12 cellular contexts compared by ENCODE assay signal in the genomic region with DNA sequence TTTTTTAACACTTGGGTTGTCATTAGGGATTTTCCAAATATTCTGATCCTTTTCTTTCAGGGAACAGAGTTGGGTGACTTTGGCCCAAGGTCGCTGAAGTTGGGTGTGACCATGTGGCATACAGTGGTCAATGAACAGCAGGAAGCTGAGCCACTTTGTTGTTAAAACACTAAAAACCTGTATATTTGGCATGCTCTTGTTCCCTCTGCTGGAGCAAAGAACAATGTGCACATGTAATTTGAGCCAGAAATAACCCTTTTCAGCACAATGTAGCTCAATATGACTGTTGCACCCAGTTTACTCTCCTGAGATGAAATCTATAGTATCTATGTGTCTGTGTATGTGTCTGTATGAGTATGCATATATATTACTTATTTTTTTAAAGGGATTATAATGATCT.
DNase-seq lines count a peak whose midpoint lies in the region; TF ChIP-seq lines count a peak whose summit lies in the region.
"Had no signal": no experiment of that assay in that cellular context is flagged by ENCODE, and none has a peak within 500 bp of the region (broad histone marks: within the 10 kb centered on the region; RNA-seq: fewer than 3 reads in every experiment).

No MANE protein-coding gene starts in this region.

- H3K36me3 Mint-ChIP-seq in MCF 10A (ENCODE audit: insufficient read depth, unreplicated experiment) (no peaks in the 10 kb centered on the region), type B pancreatic cell (no peaks in the 10 kb centered on the region), Caco-2 (ENCODE audit: insufficient read depth, unreplicated experiment) (no peaks in the 10 kb centered on the region)
- H3K36me3 Mint-ChIP-seq: CD4-positive, CD25-positive, alpha-beta regulatory T cell had no signal

- H3K27me3 Mint-ChIP-seq in MCF 10A (ENCODE audit: insufficient read depth, unreplicated experiment) (peaks cover 38% of the 10 kb centered on the region), type B pancreatic cell (peaks cover 35% of the 10 kb centered on the region), Caco-2 (ENCODE audit: insufficient read depth, unreplicated experiment) (no peaks in the 10 kb centered on the region)

- no peaks in the 10 kb centered on the region for H3K9me2 ChIP-seq in PC-9 (ENCODE audit: insufficient read depth)

- no peaks in the 10 kb centered on the region for H3K9me3 Mint-ChIP-seq in MCF 10A (ENCODE audit: unreplicated experiment)
- no peaks in the 10 kb centered on the region for H3K9me3 Mint-ChIP-seq in type B pancreatic cell
- H3K9me3 Mint-ChIP-seq in Caco-2 (ENCODE audit: unreplicated experiment), result no peaks in the 10 kb centered on the region
- H3K9me3 Mint-ChIP-seq: activated CD8-positive, alpha-beta T cell treated with anti-CD3 and anti-CD28 coated beads for 36 hours; stimulated activated naive CD8-positive, alpha-beta T cell treated with anti-CD3 and anti-CD28 coated beads, Interleukin-15, Interleukin-2, amounts not matched to agents 100 ng/mL and 50 ng/mL, for 24 hours had no signal

- POLR2A ChIA-PET in MCF 10A (lab: Yijun Ruan, JAX) (interaction anchor here (0.7 kb wide), 1 partner anchor 300 kb away, joined by 3 read pairs; no protein-coding TSS in a partner anchor), PC-9 (lab: Charles Lee; ENCODE audit: unreplicated experiment) (no interaction called here), Caco-2 (lab: Charles Lee) (no interaction called here)

- H3K79me2 ChIP-seq in PC-9 (ENCODE audit: low read depth), result no peaks in the 10 kb centered on the region

- no peak for TF ChIP-seq POLR2A in breast epithelium (IDR thresholded peaks at IDR 0.05)

- H3K4me3 Mint-ChIP-seq in MCF 10A (ENCODE audit: unreplicated experiment), result no peak overlapping the region
- no peak overlapping the region for H3K4me3 Mint-ChIP-seq in type B pancreatic cell
- H3K4me3 Mint-ChIP-seq in Caco-2 (ENCODE audit: unreplicated experiment), result no peak overlapping the region
- H3K4me3 Mint-ChIP-seq: activated CD8-positive, alpha-beta T cell treated with anti-CD3 and anti-CD28 coated beads for 36 hours; CD4-positive, CD25-positive, alpha-beta regulatory T cell; stimulated activated naive CD8-positive, alpha-beta T cell treated with anti-CD3 and anti-CD28 coated beads, Interleukin-15, Interleukin-2, amounts not matched to agents 100 ng/mL and 50 ng/mL, for 24 hours had no signal

- intact Hi-C loops in MCF 10A (cut with micrococcal nuclease), result loop anchor here (1.0 kb wide), 1 partner anchor 144 kb away; no protein-coding TSS in a partner anchor
- intact Hi-C loops in breast epithelium (cut with DNase I; ENCODE audit: low total_unique reads), result no loop called here
- intact Hi-C loops in PC-9 (cut with micrococcal nuclease; ENCODE audit: unreplicated experiment), result no loop called here
- intact Hi-C loops in Caco-2 (cut with micrococcal nuclease; ENCODE audit: unreplicated experiment), result loop anchor here (10.0 kb wide), 1 partner anchor 382 kb away; no protein-coding TSS in a partner anchor

- CTCF ChIA-PET in MCF 10A (lab: Yijun Ruan, JAX) (interaction anchor here (0.6 to 19.7 kb wide), 5 partner anchors 139 to 507 kb away, joined by 4 to 743 read pairs (median 4); no protein-coding TSS in a partner anchor), PC-9 (lab: Charles Lee) (interaction anchor here (0.6 to 0.7 kb wide), 2 partner anchors 52 to 143 kb away, joined by 3 to 4 read pairs; no protein-coding TSS in a partner anchor), Caco-2 (lab: Charles Lee) (interaction anchor here (1.0 to 1.1 kb wide), 2 partner anchors 144 to 188 kb away, joined by 4 to 21 read pairs; no protein-coding TSS in a partner anchor)

- BruUV-seq in MCF 10A (replicated peaks; lab: Mats Ljungman, UMichigan) (no TSS peak), PC-9 (replicated peaks; lab: Mats Ljungman, UMichigan) (no TSS peak), Caco-2 (replicated peaks; lab: Mats Ljungman, UMichigan) (no TSS peak)

- H3K4me1 ChIP-seq in breast epithelium, result no peaks in the 10 kb centered on the region
- H3K4me1 ChIP-seq in PC-9 (replicated peaks; ENCODE audit: insufficient read depth), result no peaks in the 10 kb centered on the region
- H3K4me1 ChIP-seq in Caco-2, result no peaks in the 10 kb centered on the region

- TF ChIP-seq CTCF in MCF 10A (IDR thresholded peaks at IDR 0.05; ENCODE audit: unreplicated experiment), result no peak
- no peak for TF ChIP-seq CTCF in breast epithelium (IDR thresholded peaks at IDR 0.05)
- TF ChIP-seq CTCF in PC-9 (conservative IDR thresholded peaks at IDR 0.05), result peak; percentile 57
- TF ChIP-seq CTCF in type B pancreatic cell (conservative IDR thresholded peaks at IDR 0.05), result peak; percentile 62
- TF ChIP-seq CTCF in Caco-2 (IDR thresholded peaks at IDR 0.05; ENCODE audit: insufficient read depth in 1 of 2, low read depth in 1 of 2, low read length in 1 of 2, severe bottlenecking in 1 of 2, unreplicated experiment in 1 of 2), result peak in 1 of 2 experiments; percentile 26

- no peaks in the 10 kb centered on the region for H3K9me3 ChIP-seq in breast epithelium
- no peaks in the 10 kb centered on the region for H3K9me3 ChIP-seq in PC-9 (ENCODE audit: insufficient read depth, low read depth)
- no peaks in the 10 kb centered on the region for H3K9me3 ChIP-seq in Caco-2

- no peaks in the 10 kb centered on the region for H4K20me1 ChIP-seq in PC-9 (ENCODE audit: insufficient read depth)

- H3K4me1 Mint-ChIP-seq in MCF 10A (ENCODE audit: insufficient read depth, unreplicated experiment) (peaks cover 6% of the 10 kb centered on the region), type B pancreatic cell (ENCODE audit: unreplicated experiment) (no peaks in the 10 kb centered on the region), Caco-2 (ENCODE audit: low read depth, unreplicated experiment) (no peaks in the 10 kb centered on the region)
- H3K4me1 Mint-ChIP-seq: CD4-positive, CD25-positive, alpha-beta regulatory T cell had no signal

- H3K4me2 ChIP-seq in PC-9, result no peak overlapping the region

- H3K27me3 ChIP-seq in breast epithelium (no peaks in the 10 kb centered on the region), PC-9 (ENCODE audit: insufficient read depth, low read depth) (peaks cover 73% of the 10 kb centered on the region), Caco-2 (replicated peaks; ENCODE audit: control insufficient read depth, insufficient read depth, low read length) (no peaks in the 10 kb centered on the region)

- H3K27ac Mint-ChIP-seq in MCF 10A (ENCODE audit: low read depth, unreplicated experiment) (no peak overlapping the region), type B pancreatic cell (no peak overlapping the region), Caco-2 (ENCODE audit: unreplicated experiment) (no peak overlapping the region)
- H3K27ac Mint-ChIP-seq: activated CD8-positive, alpha-beta T cell treated with anti-CD3 and anti-CD28 coated beads for 36 hours; CD4-positive, CD25-positive, alpha-beta regulatory T cell; stimulated activated naive CD8-positive, alpha-beta T cell treated with anti-CD3 and anti-CD28 coated beads, Interleukin-15, Interleukin-2, amounts not matched to agents 100 ng/mL and 50 ng/mL, for 24 hours had no signal

- H3K4me3 ChIP-seq in breast epithelium (no peak overlapping the region), PC-9 (no peak overlapping the region), Caco-2 (ENCODE audit: low read depth, low read length) (no peak overlapping the region)

- H3K36me3 ChIP-seq in breast epithelium (no peaks in the 10 kb centered on the region), PC-9 (ENCODE audit: low read depth) (no peaks in the 10 kb centered on the region), Caco-2 (ENCODE audit: control insufficient read depth, insufficient read depth, low read length) (no peaks in the 10 kb centered on the region)

- no peak overlapping the region for H3K27ac ChIP-seq in breast epithelium
- H3K27ac ChIP-seq in PC-9, result no peak overlapping the region

- H2AFZ ChIP-seq in PC-9, result no peak overlapping the region

- H3F3A ChIP-seq in PC-9 (ENCODE audit: insufficient read depth, low read depth), result no peaks in the 10 kb centered on the region

- DNase-seq in MCF 10A (ENCODE audit: unreplicated experiment) (peak; percentile 12), breast epithelium (ENCODE audit: low spot score in 2 of 2) (no peak), PC-9 (no peak), fibroblast of peridontal ligament (ENCODE audit: extremely low read depth) (peak; percentile 35), type B pancreatic cell (ENCODE audit: extremely low spot score, unreplicated experiment) (no peak), Caco-2 (no peak)
- DNase-seq in activated naive CD4-positive, alpha-beta T cell (lab: John Stamatoyannopoulos, UW), result no peak
- no peak for DNase-seq in activated CD4-positive, CD25-positive, alpha-beta regulatory T cell (lab: John Stamatoyannopoulos, UW)
- DNase-seq: activated CD8-positive, alpha-beta T cell treated with anti-CD3 and anti-CD28 coated beads for 36 hours; CD4-positive, CD25-positive, alpha-beta regulatory T cell; NCI-H1436 had no signal

Comparison
In these comparisons a context has a peak if more than half of its experiments do, and no peak if none do; other contexts are left out.
1. DNase-seq: peak in MCF 10A (single experiment) and fibroblast of peridontal ligament (single experiment); none in breast epithelium (0 of 2), PC-9 (0 of 2), type B pancreatic cell (single experiment), activated naive CD4-positive, alpha-beta T cell (0 of 4), activated CD4-positive, CD25-positive, alpha-beta regulatory T cell (0 of 4) and Caco-2 (0 of 2).
2. intact Hi-C loops: an anchor here in MCF 10A (1.0 kb wide) and Caco-2 (10.0 kb wide); none called in breast epithelium and PC-9.
3. CTCF ChIP-seq: peak in PC-9 (single experiment) and type B pancreatic cell (single experiment); none in MCF 10A (single experiment) and breast epithelium (0 of 3).